In the genomic region with DNA sequence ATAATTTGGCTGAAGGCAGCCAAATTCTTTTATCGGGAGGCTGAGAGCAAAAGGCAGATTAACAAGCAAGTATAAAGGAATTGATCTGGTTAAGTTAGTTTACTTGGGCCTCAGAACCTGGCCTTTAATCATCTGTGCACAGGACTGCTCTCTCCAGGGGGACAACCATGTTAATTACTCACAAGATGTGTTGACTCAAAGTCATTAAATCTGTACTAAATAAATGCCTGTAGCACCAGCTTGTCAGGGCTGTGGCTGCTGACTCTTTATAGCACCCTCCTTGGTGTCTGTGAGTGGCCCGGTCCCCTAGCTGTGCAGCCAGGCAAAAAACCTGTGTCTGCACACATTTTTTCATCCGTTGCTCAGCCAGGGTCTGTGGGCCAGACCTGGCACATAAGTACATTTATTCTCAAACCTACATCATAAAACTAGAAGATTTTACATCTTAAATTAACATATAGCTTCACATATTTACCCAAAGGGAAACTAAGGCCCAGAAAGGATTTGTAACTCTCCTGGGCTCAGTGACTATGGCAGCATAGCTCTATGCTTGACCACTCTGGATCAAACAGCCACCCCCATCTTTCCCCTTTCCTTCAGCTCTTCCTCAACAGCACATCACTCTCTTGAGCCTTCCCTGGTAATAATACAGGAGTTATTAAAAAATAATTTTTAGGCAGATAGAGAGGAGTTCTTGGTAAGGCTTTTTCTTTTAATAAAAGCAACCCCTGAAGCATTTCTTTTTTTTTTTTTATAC, we compare ENCODE assay signal across 1 cellular context.
TF ChIP-seq lines count a peak whose summit lies in the region.

No MANE protein-coding gene starts in this region.

TF ChIP-seq in HepG2, 621 proteins besides CTCF, POLR2A, EP300 and RAD21 (continued from another document):
- TF ChIP-seq ZBTB43 (CRISPR knock-in tag; conservative IDR thresholded peaks at IDR 0.05) (no peak), KLF15 (CRISPR knock-in tag; IDR thresholded peaks at IDR 0.05; ENCODE audit: borderline replicate concordance) (no peak), ARHGAP35 (CRISPR knock-in tag; IDR thresholded peaks at IDR 0.05; ENCODE audit: borderline replicate concordance) (no peak), GABPA (IDR thresholded peaks at IDR 0.05; ENCODE audit: low read depth, low read length) (no peak), GABPA (CRISPR knock-in tag; IDR thresholded peaks at IDR 0.05; ENCODE audit: low read depth) (no peak), EEA1 (CRISPR knock-in tag; IDR thresholded peaks at IDR 0.05; ENCODE audit: borderline replicate concordance) (no peak), SIX1 (CRISPR knock-in tag; IDR thresholded peaks at IDR 0.05; ENCODE audit: borderline replicate concordance) (no peak), ELF3 (CRISPR knock-in tag; IDR thresholded peaks at IDR 0.05) (no peak), RBFOX2 (IDR thresholded peaks at IDR 0.05; ENCODE audit: low read depth, low read length) (no peak), U2AF2 (IDR thresholded peaks at IDR 0.05; ENCODE audit: low read depth, low read length) (no peak)
- TF ChIP-seq, protein P1, sequence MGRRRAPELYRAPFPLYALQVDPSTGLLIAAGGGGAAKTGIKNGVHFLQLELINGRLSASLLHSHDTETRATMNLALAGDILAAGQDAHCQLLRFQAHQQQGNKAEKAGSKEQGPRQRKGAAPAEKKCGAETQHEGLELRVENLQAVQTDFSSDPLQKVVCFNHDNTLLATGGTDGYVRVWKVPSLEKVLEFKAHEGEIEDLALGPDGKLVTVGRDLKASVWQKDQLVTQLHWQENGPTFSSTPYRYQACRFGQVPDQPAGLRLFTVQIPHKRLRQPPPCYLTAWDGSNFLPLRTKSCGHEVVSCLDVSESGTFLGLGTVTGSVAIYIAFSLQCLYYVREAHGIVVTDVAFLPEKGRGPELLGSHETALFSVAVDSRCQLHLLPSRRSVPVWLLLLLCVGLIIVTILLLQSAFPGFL (CRISPR knock-in tag; IDR thresholded peaks at IDR 0.05), result no peak
